In the genomic region with DNA sequence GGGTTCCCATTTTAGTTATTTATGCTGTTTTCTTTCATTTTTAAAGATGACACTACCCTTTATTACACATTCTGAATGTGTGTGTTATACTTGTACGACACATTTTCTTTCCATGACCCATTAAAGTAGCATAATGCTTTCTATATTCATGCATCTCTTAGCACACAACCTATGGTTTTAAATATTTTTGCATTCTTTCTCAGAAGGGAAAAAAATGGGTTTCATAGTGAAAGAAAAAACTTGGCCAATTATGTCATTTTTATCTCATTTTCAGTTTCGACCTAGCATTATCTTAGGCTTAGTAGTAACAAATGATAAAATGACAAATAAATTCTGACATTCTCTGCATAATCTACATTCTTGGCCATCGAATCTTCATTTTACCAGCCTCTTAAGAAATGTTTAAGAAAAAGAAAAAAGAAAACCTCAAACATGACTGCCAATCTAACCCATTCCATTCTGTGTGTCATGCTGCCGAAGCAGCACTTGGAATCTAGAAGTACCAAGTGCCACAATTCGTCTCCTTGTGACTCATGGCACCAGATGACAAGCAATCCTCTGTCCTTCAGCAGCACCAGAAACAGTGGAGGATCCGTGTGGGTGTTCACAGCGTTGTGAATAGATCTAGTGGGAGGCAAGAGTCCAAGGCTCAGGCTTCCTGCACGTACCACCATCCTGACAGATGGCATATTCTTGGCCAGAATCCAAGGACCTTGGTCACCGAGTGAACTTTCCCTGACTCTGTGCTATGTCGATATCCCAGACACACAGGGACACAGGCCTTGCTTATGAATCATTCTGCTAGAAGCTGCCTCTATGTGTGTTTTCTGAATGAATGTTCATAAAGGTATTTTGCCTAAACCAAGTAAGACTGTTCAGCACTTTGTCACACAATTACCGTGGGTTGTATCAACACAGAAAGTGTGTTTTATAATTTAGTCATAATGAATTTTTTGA, we compare ENCODE assay signal across 1 cellular context.
TF ChIP-seq lines count a peak whose summit lies in the region.

No MANE protein-coding gene starts in this region.

TF ChIP-seq in HepG2, 621 proteins besides CTCF, POLR2A, EP300 and RAD21 (continued from another document and continues in another):
- no peak for TF ChIP-seq NR3C1 (CRISPR knock-in tag; IDR thresholded peaks at IDR 0.05)
- no peak for TF ChIP-seq U2AF1 (optimal IDR thresholded peaks at IDR 0.05; ENCODE audit: low read depth, low read length)
- TF ChIP-seq ZNF432 (CRISPR knock-in tag; IDR thresholded peaks at IDR 0.05; ENCODE audit: borderline replicate concordance), result no peak
- no peak for TF ChIP-seq NFRKB (IDR thresholded peaks at IDR 0.05)
- peak; percentile 54; the same call in 1 of the 3 replicates for TF ChIP-seq MXI1 (IDR thresholded peaks at IDR 0.05; ENCODE audit: borderline replicate concordance, low read depth, low read length)
- TF ChIP-seq CBX2 (IDR thresholded peaks at IDR 0.05; ENCODE audit: low read depth, low read length), result no peak
- no peak for TF ChIP-seq CBX2 (CRISPR knock-in tag; IDR thresholded peaks at IDR 0.05; ENCODE audit: low read depth)
- peak; percentile 63; the same call in 1 of the 2 replicates for TF ChIP-seq NCOA1 (CRISPR knock-in tag; IDR thresholded peaks at IDR 0.05)
- TF ChIP-seq ZNF263 (CRISPR knock-in tag; IDR thresholded peaks at IDR 0.05), result no peak
- TF ChIP-seq, protein P1, sequence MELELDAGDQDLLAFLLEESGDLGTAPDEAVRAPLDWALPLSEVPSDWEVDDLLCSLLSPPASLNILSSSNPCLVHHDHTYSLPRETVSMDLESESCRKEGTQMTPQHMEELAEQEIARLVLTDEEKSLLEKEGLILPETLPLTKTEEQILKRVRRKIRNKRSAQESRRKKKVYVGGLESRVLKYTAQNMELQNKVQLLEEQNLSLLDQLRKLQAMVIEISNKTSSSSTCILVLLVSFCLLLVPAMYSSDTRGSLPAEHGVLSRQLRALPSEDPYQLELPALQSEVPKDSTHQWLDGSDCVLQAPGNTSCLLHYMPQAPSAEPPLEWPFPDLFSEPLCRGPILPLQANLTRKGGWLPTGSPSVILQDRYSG (CRISPR knock-in tag; IDR thresholded peaks at IDR 0.05), result no peak
- TF ChIP-seq ZNF468 (CRISPR knock-in tag; IDR thresholded peaks at IDR 0.05), result no peak
- TF ChIP-seq ZBTB3 (CRISPR knock-in tag; IDR thresholded peaks at IDR 0.05; ENCODE audit: borderline replicate concordance, low read depth), result no peak
- TF ChIP-seq, protein P2, sequence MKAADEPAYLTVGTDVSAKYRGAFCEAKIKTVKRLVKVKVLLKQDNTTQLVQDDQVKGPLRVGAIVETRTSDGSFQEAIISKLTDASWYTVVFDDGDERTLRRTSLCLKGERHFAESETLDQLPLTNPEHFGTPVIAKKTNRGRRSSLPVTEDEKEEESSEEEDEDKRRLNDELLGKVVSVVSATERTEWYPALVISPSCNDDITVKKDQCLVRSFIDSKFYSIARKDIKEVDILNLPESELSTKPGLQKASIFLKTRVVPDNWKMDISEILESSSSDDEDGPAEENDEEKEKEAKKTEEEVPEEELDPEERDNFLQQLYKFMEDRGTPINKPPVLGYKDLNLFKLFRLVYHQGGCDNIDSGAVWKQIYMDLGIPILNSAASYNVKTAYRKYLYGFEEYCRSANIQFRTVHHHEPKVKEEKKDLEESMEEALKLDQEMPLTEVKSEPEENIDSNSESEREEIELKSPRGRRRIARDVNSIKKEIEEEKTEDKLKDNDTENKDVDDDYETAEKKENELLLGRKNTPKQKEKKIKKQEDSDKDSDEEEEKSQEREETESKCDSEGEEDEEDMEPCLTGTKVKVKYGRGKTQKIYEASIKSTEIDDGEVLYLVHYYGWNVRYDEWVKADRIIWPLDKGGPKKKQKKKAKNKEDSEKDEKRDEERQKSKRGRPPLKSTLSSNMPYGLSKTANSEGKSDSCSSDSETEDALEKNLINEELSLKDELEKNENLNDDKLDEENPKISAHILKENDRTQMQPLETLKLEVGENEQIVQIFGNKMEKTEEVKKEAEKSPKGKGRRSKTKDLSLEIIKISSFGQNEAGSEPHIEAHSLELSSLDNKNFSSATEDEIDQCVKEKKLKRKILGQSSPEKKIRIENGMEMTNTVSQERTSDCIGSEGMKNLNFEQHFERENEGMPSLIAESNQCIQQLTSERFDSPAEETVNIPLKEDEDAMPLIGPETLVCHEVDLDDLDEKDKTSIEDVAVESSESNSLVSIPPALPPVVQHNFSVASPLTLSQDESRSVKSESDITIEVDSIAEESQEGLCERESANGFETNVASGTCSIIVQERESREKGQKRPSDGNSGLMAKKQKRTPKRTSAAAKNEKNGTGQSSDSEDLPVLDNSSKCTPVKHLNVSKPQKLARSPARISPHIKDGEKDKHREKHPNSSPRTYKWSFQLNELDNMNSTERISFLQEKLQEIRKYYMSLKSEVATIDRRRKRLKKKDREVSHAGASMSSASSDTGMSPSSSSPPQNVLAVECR (CRISPR knock-in tag; IDR thresholded peaks at IDR 0.05; ENCODE audit: borderline replicate concordance), result peak; percentile 45; the same call in 1 of the 2 replicates
- TF ChIP-seq, protein P3, sequence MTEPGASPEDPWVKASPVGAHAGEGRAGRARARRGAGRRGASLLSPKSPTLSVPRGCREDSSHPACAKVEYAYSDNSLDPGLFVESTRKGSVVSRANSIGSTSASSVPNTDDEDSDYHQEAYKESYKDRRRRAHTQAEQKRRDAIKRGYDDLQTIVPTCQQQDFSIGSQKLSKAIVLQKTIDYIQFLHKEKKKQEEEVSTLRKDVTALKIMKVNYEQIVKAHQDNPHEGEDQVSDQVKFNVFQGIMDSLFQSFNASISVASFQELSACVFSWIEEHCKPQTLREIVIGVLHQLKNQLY (CRISPR knock-in tag; IDR thresholded peaks at IDR 0.05), result peak; percentile 90
- no peak for TF ChIP-seq IRX3 (CRISPR knock-in tag; IDR thresholded peaks at IDR 0.05; ENCODE audit: borderline replicate concordance, low read depth)
- peak; percentile 40 for TF ChIP-seq XRCC5 (optimal IDR thresholded peaks at IDR 0.05; ENCODE audit: low read length)
- TF ChIP-seq, protein P4, sequence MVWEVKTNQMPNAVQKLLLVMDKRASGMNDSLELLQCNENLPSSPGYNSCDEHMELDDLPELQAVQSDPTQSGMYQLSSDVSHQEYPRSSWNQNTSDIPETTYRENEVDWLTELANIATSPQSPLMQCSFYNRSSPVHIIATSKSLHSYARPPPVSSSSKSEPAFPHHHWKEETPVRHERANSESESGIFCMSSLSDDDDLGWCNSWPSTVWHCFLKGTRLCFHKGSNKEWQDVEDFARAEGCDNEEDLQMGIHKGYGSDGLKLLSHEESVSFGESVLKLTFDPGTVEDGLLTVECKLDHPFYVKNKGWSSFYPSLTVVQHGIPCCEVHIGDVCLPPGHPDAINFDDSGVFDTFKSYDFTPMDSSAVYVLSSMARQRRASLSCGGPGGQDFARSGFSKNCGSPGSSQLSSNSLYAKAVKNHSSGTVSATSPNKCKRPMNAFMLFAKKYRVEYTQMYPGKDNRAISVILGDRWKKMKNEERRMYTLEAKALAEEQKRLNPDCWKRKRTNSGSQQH (CRISPR knock-in tag; IDR thresholded peaks at IDR 0.05; ENCODE audit: low read depth), result peak; percentile 44; the same call in 1 of the 2 replicates
- TF ChIP-seq ARNT2 (CRISPR knock-in tag; IDR thresholded peaks at IDR 0.05; ENCODE audit: low read depth), result no peak
- TF ChIP-seq, protein P5, sequence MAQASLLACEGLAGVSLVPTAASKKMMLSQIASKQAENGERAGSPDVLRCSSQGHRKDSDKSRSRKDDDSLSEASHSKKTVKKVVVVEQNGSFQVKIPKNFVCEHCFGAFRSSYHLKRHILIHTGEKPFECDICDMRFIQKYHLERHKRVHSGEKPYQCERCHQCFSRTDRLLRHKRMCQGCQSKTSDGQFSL (CRISPR knock-in tag; IDR thresholded peaks at IDR 0.05), result no peak
- TF ChIP-seq ZNF644 (CRISPR knock-in tag; IDR thresholded peaks at IDR 0.05; ENCODE audit: low read depth), result peak; percentile 97
- TF ChIP-seq, protein P6, sequence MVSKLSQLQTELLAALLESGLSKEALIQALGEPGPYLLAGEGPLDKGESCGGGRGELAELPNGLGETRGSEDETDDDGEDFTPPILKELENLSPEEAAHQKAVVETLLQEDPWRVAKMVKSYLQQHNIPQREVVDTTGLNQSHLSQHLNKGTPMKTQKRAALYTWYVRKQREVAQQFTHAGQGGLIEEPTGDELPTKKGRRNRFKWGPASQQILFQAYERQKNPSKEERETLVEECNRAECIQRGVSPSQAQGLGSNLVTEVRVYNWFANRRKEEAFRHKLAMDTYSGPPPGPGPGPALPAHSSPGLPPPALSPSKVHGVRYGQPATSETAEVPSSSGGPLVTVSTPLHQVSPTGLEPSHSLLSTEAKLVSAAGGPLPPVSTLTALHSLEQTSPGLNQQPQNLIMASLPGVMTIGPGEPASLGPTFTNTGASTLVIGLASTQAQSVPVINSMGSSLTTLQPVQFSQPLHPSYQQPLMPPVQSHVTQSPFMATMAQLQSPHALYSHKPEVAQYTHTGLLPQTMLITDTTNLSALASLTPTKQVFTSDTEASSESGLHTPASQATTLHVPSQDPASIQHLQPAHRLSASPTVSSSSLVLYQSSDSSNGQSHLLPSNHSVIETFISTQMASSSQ (IDR thresholded peaks at IDR 0.05; ENCODE audit: low read depth), result peak; percentile 48; the same call in 1 of the 2 replicates
- TF ChIP-seq, protein P6 (CRISPR knock-in tag; IDR thresholded peaks at IDR 0.05; ENCODE audit: borderline replicate concordance), result no peak; the same call in 1 of the 2 replicates
- TF ChIP-seq, protein P7, sequence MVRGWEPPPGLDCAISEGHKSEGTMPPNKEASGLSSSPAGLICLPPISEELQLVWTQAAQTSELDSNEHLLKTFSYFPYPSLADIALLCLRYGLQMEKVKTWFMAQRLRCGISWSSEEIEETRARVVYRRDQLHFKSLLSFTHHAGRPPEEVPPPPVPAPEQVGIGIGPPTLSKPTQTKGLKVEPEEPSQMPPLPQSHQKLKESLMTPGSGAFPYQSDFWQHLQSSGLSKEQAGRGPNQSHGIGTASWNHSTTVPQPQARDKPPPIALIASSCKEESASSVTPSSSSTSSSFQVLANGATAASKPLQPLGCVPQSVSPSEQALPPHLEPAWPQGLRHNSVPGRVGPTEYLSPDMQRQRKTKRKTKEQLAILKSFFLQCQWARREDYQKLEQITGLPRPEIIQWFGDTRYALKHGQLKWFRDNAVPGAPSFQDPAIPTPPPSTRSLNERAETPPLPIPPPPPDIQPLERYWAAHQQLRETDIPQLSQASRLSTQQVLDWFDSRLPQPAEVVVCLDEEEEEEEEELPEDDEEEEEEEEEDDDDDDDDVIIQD (CRISPR knock-in tag; IDR thresholded peaks at IDR 0.05; ENCODE audit: low read depth), result peak; percentile 97
- TF ChIP-seq ZBTB38 (CRISPR knock-in tag; IDR thresholded peaks at IDR 0.05), result peak; percentile 86
- TF ChIP-seq, protein P8, sequence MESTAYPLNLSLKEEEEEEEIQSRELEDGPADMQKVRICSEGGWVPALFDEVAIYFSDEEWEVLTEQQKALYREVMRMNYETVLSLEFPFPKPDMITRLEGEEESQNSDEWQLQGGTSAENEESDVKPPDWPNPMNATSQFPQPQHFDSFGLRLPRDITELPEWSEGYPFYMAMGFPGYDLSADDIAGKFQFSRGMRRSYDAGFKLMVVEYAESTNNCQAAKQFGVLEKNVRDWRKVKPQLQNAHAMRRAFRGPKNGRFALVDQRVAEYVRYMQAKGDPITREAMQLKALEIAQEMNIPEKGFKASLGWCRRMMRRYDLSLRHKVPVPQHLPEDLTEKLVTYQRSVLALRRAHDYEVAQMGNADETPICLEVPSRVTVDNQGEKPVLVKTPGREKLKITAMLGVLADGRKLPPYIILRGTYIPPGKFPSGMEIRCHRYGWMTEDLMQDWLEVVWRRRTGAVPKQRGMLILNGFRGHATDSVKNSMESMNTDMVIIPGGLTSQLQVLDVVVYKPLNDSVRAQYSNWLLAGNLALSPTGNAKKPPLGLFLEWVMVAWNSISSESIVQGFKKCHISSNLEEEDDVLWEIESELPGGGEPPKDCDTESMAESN (CRISPR knock-in tag; conservative IDR thresholded peaks at IDR 0.05), result no peak
- 0 out of 2 replicates have a peak, but pooled peaks have one; percentile 52 for TF ChIP-seq MTA1 (CRISPR knock-in tag; IDR thresholded peaks at IDR 0.05; ENCODE audit: borderline replicate concordance)
- TF ChIP-seq SOX6 (IDR thresholded peaks at IDR 0.05), result no peak
- peak; percentile 84 for TF ChIP-seq SOX6 (CRISPR knock-in tag; IDR thresholded peaks at IDR 0.05)
- TF ChIP-seq ZNF879 (CRISPR knock-in tag; IDR thresholded peaks at IDR 0.05), result no peak
- no peak for TF ChIP-seq NFATC3 (CRISPR knock-in tag; IDR thresholded peaks at IDR 0.05)
- no peak for TF ChIP-seq ZNF816 (CRISPR knock-in tag; IDR thresholded peaks at IDR 0.05; ENCODE audit: borderline replicate concordance)
- TF ChIP-seq ZNF230 (CRISPR knock-in tag; IDR thresholded peaks at IDR 0.05), result no peak
- TF ChIP-seq ISL2 (CRISPR knock-in tag; IDR thresholded peaks at IDR 0.05), result peak; percentile 87
- TF ChIP-seq, protein P9, sequence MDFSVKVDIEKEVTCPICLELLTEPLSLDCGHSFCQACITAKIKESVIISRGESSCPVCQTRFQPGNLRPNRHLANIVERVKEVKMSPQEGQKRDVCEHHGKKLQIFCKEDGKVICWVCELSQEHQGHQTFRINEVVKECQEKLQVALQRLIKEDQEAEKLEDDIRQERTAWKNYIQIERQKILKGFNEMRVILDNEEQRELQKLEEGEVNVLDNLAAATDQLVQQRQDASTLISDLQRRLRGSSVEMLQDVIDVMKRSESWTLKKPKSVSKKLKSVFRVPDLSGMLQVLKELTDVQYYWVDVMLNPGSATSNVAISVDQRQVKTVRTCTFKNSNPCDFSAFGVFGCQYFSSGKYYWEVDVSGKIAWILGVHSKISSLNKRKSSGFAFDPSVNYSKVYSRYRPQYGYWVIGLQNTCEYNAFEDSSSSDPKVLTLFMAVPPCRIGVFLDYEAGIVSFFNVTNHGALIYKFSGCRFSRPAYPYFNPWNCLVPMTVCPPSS (IDR thresholded peaks at IDR 0.05), result no peak
- no peak; the same call in 1 of the 2 replicates for TF ChIP-seq ZNF431 (CRISPR knock-in tag; IDR thresholded peaks at IDR 0.05; ENCODE audit: borderline replicate concordance, low read depth)
- TF ChIP-seq ZNF20 (CRISPR knock-in tag; IDR thresholded peaks at IDR 0.05), result no peak
- TF ChIP-seq MED8 (CRISPR knock-in tag; IDR thresholded peaks at IDR 0.05; ENCODE audit: insufficient replicate concordance), result no peak
- no peak for TF ChIP-seq RFX1 (IDR thresholded peaks at IDR 0.05)
- peak; percentile 83 for TF ChIP-seq FOXA3 (CRISPR knock-in tag; IDR thresholded peaks at IDR 0.05)
- no peak for TF ChIP-seq MLLT10 (CRISPR knock-in tag; IDR thresholded peaks at IDR 0.05)
